ENCODE assay signal across 16 cellular contexts in the genomic region with DNA sequence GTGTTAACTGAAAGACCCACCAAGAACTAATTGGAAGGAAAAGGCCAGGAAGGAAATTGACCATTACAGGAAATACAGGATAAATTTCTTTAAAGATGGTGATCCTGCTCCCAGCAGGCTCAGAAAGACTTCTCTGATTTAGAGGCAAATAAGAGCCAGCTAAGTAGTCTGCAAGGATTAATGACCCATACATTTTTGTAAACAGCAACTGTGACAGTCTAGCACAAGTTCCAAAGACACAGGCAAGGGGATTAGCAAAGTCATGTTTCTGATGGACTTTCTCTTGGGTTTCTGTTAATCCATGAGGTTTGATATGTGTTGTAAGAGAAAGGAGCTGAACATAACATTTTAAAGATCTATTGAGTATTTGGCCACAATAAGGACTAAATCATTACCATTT.
DNase-seq lines count a peak whose midpoint lies in the region; ATAC-seq and TF ChIP-seq lines count a peak whose summit lies in the region.
"Had no signal": no experiment of that assay in that cellular context is flagged by ENCODE, and none has a peak within 500 bp of the region (broad histone marks: within the 10 kb centered on the region; RNA-seq: fewer than 3 reads in every experiment).

No MANE protein-coding gene starts in this region.

- no peaks in the 10 kb centered on the region for H3K27me3 ChIP-seq in WERI-Rb-1 (ENCODE audit: insufficient read depth, low read depth, severe bottlenecking)
- H3K27me3 ChIP-seq: BLaER1 had no signal

- ATAC-seq in GM18498 (IDR thresholded peaks at IDR 0.05; ENCODE audit: unreplicated experiment) (no peak), HG03520 (IDR thresholded peaks at IDR 0.05; ENCODE audit: unreplicated experiment) (no peak), GM18873 (IDR thresholded peaks at IDR 0.05; ENCODE audit: low FRiP score, unreplicated experiment) (no peak)
- ATAC-seq: CD8-positive, alpha-beta T cell; GM23338; HCT116 had no signal

- H3K9me3 ChIP-seq in WERI-Rb-1 (ENCODE audit: severe bottlenecking), result no peaks in the 10 kb centered on the region
- H3K9me3 ChIP-seq: BLaER1, Caco-2 had no signal

- peak; percentile 19 for DNase-seq in DMS79 (lab: John Stamatoyannopoulos, UW)
- peak; percentile 10 for DNase-seq in WERI-Rb-1
- DNase-seq in renal cortical epithelial cell (ENCODE audit: low read depth), result peak; percentile 41
- DNase-seq: Caco-2; CD4-positive, CD25-positive, alpha-beta regulatory T cell; CD8-positive, alpha-beta T cell; DMS153; GF-D8; H9 had no signal

- TF ChIP-seq CTCF in WERI-Rb-1 (IDR thresholded peaks at IDR 0.05; ENCODE audit: low read depth, low read length), result no peak

- no peak overlapping the region for H3K4me3 ChIP-seq in WERI-Rb-1 (ENCODE audit: low read depth, low read length)
- H3K4me3 ChIP-seq: BLaER1, GM23338 had no signal

- H3K36me3 ChIP-seq in WERI-Rb-1, result no peaks in the 10 kb centered on the region
- H3K36me3 ChIP-seq: BLaER1 had no signal

- no peak overlapping the region for H3K27ac ChIP-seq in WERI-Rb-1
- H3K27ac ChIP-seq: BLaER1, C4-2B had no signal
